14 cellular contexts compared by ENCODE assay signal in the genomic region with DNA sequence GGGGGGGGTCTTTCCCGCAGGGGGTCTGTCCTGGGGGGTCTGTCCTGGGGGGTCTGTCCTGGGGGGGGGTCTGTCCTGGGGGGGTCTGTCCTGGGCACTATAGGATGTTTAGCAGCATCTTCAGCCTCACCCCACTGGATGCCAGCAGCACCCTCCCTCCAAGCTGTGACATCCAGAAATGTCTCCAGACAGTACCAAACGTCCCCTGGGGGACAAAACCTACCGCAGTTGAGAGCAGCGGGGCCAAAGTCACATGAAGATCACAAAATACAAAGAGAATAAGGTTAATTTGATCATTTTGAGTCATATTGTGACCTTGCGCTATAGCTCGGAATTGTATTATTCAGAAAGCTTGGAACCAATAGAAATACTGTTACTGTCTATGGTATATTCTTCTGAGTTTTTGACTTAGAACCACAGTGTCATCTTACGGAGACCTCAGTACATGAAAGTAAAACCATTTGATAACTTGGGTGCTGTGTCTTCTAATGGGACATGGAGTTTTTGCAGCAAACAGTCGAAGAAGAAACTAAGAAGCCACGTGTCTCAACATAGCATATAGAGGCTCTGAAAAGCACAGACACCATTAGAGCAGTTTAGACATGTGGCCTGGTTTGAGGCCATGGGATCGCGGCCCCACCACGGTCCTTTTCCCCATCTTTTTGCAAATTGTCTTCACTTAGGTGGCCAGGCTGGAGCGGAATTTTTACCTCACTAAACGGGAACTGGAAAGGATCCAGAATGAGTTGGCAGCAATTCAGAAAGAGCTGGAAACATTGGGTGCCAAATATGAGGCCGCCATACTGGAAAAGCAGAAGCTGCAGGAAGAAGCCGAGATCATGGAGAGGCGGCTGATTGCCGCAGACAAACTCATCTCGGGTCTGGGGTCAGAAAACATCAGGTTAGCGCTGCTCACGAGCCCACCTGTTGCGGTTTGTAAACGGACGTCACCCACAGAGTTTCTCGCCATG. TPM values are rescaled to one million over a fixed set of nuclear protein-coding genes. Genes with fewer than 3 reads are reported as not detected.
A peak's percentile ranks its signal among the peaks of the same experiment; 100 is the strongest.
DNase-seq lines count a peak whose midpoint lies in the region; ATAC-seq, FAIRE-seq and TF ChIP-seq lines count a peak whose summit lies in the region.
"Had no signal": no experiment of that assay in that cellular context is flagged by ENCODE, and none has a peak within 500 bp of the region (broad histone marks: within the 10 kb centered on the region; RNA-seq: fewer than 3 reads in every experiment).

No MANE protein-coding gene starts in this region.

- no peak overlapping the region for H3K23ac ChIP-seq in H9 (ENCODE audit: insufficient read length, low read depth, low read length)

- H2BK12ac ChIP-seq in H9 (ENCODE audit: insufficient read length, low read depth, low read length): no peak overlapping the region

- no peak overlapping the region for H3K14ac ChIP-seq in H9 (ENCODE audit: insufficient read depth, low read length)

- no peaks in the 10 kb centered on the region for H3K9me3 ChIP-seq in H9 (ENCODE audit: control insufficient read depth, low read depth, low read length)

- TF ChIP-seq CTCF in type B pancreatic cell (conservative IDR thresholded peaks at IDR 0.05) (no peak), H9 (conservative IDR thresholded peaks at IDR 0.05) (no peak)

- H2BK5ac ChIP-seq in H9 (ENCODE audit: insufficient read length, low read length): no peak overlapping the region

- no peaks in the 10 kb centered on the region for H3K9me3 Mint-ChIP-seq in activated T-cell treated with anti-CD3 and anti-CD28 coated beads, Interleukin-2, amount 50 U/mL, for 24 hours
- no peaks in the 10 kb centered on the region for H3K9me3 Mint-ChIP-seq in activated naive CD8-positive, alpha-beta T cell treated with anti-CD3 and anti-CD28 coated beads, Interleukin-2, amount 10 ng/mL, durations not matched to agents 7 days and 5 days
- H3K9me3 Mint-ChIP-seq in type B pancreatic cell: no peaks in the 10 kb centered on the region
- peaks cover 13 to 14% of the 10 kb centered on the region in 2 experiments for H3K9me3 Mint-ChIP-seq in H9
- no peaks in the 10 kb centered on the region for H3K9me3 Mint-ChIP-seq in activated T-helper 17 cell treated with anti-CD3 and anti-CD28 coated beads, Interleukin-2, amount 50 U/mL, for 72 hours

- no peak overlapping the region for H3K9ac ChIP-seq in H9 (ENCODE audit: extremely low read depth, insufficient read length, low read length)
- H3K9ac ChIP-seq: parathyroid adenoma had no signal

- no peaks in the 10 kb centered on the region for H3K23me2 ChIP-seq in H9 (ENCODE audit: insufficient read length, low read depth, low read length, poor library complexity, severe bottlenecking)

- H4K91ac ChIP-seq in H9 (ENCODE audit: insufficient read length, low read depth, low read length): no peak overlapping the region

- no peaks in the 10 kb centered on the region for H3K79me1 ChIP-seq in H9 (ENCODE audit: insufficient read depth, low read depth, low read length, poor library complexity, severe bottlenecking)

- H3K79me2 ChIP-seq in H9 (ENCODE audit: insufficient read depth, low read length): no peaks in the 10 kb centered on the region
- H3K79me2 ChIP-seq: parathyroid adenoma had no signal

- H2BK120ac ChIP-seq in H9 (ENCODE audit: low read depth, low read length, poor library complexity, severe bottlenecking): no peak overlapping the region

- no peak overlapping the region for H3K56ac ChIP-seq in H9 (ENCODE audit: insufficient read length, low read depth, low read length)

- no peaks in the 10 kb centered on the region for H3K27me3 Mint-ChIP-seq in activated T-cell treated with anti-CD3 and anti-CD28 coated beads, Interleukin-2, amount 50 U/mL, for 24 hours
- H3K27me3 Mint-ChIP-seq in activated naive CD8-positive, alpha-beta T cell treated with anti-CD3 and anti-CD28 coated beads, Interleukin-2, amount 10 ng/mL, durations not matched to agents 7 days and 5 days: no peaks in the 10 kb centered on the region
- H3K27me3 Mint-ChIP-seq in type B pancreatic cell (peaks cover 23% of the 10 kb centered on the region), H9 (ENCODE audit: low read depth) (peaks cover 77% of the 10 kb centered on the region)
- H3K27me3 Mint-ChIP-seq in activated T-helper 17 cell treated with anti-CD3 and anti-CD28 coated beads, Interleukin-2, amount 50 U/mL, for 72 hours: no peaks in the 10 kb centered on the region

- no peak overlapping the region for H2AK5ac ChIP-seq in H9 (ENCODE audit: insufficient read length, low read length)

- no peak overlapping the region for H4K8ac ChIP-seq in H9 (replicated peaks; ENCODE audit: insufficient read length, low read depth, low read length)

- no peak overlapping the region for H2AFZ ChIP-seq in H9 (ENCODE audit: low read length)
- H2AFZ ChIP-seq: parathyroid adenoma had no signal

- no peaks in the 10 kb centered on the region; the same call in 1 of the 2 replicates for H3K27me3 ChIP-seq in H9 (ENCODE audit: insufficient read depth, low read length)

- H3K27ac Mint-ChIP-seq in activated T-cell treated with anti-CD3 and anti-CD28 coated beads, Interleukin-2, amount 50 U/mL, for 24 hours: peak overlapping the region; percentile 65
- no peak overlapping the region for H3K27ac Mint-ChIP-seq in activated naive CD8-positive, alpha-beta T cell treated with anti-CD3 and anti-CD28 coated beads, Interleukin-2, amount 10 ng/mL, durations not matched to agents 7 days and 5 days
- peak overlapping the region; percentile 87 for H3K27ac Mint-ChIP-seq in type B pancreatic cell
- no peak overlapping the region for H3K27ac Mint-ChIP-seq in H9
- no peak overlapping the region for H3K27ac Mint-ChIP-seq in activated T-helper 17 cell treated with anti-CD3 and anti-CD28 coated beads, Interleukin-2, amount 50 U/mL, for 72 hours

- H3K36me3 Mint-ChIP-seq in activated T-cell treated with anti-CD3 and anti-CD28 coated beads, Interleukin-2, amount 50 U/mL, for 24 hours (ENCODE audit: low read depth): no peaks in the 10 kb centered on the region
- no peaks in the 10 kb centered on the region for H3K36me3 Mint-ChIP-seq in activated naive CD8-positive, alpha-beta T cell treated with anti-CD3 and anti-CD28 coated beads, Interleukin-2, amount 10 ng/mL, durations not matched to agents 7 days and 5 days
- H3K36me3 Mint-ChIP-seq in type B pancreatic cell (no peaks in the 10 kb centered on the region), H9 (ENCODE audit: insufficient read depth in 1 of 3, low read depth in 3 of 3) (peaks cover 0 to 8% (median 4%) of the 10 kb centered on the region in 3 experiments; a peak in 3 of 7 replicates)
- H3K36me3 Mint-ChIP-seq in activated T-helper 17 cell treated with anti-CD3 and anti-CD28 coated beads, Interleukin-2, amount 50 U/mL, for 72 hours (ENCODE audit: low read depth): no peaks in the 10 kb centered on the region

- H3K18ac ChIP-seq in H9 (ENCODE audit: insufficient read length, low read depth, low read length): no peak overlapping the region

- H3K4me1 Mint-ChIP-seq in activated T-cell treated with anti-CD3 and anti-CD28 coated beads, Interleukin-2, amount 50 U/mL, for 24 hours (ENCODE audit: low read depth): peaks cover 22% of the 10 kb centered on the region
- H3K4me1 Mint-ChIP-seq in activated naive CD8-positive, alpha-beta T cell treated with anti-CD3 and anti-CD28 coated beads, Interleukin-2, amount 10 ng/mL, durations not matched to agents 7 days and 5 days: peaks cover 3% of the 10 kb centered on the region
- H3K4me1 Mint-ChIP-seq in type B pancreatic cell (ENCODE audit: unreplicated experiment): peaks cover 12% of the 10 kb centered on the region
- H3K4me1 Mint-ChIP-seq in H9: peaks cover 0 to 13% of the 10 kb centered on the region in 2 experiments; a peak in 3 of 4 replicates
- H3K4me1 Mint-ChIP-seq in activated T-helper 17 cell treated with anti-CD3 and anti-CD28 coated beads, Interleukin-2, amount 50 U/mL, for 72 hours: peaks cover 7% of the 10 kb centered on the region

- no peaks in the 10 kb centered on the region for H3K4me1 ChIP-seq in H9 (ENCODE audit: insufficient read depth, low read length)
- H3K4me1 ChIP-seq: parathyroid adenoma had no signal

- ATAC-seq in activated naive CD8-positive, alpha-beta T cell treated with anti-CD3 and anti-CD28 coated beads, Interleukin-2, amount 10 ng/mL, durations not matched to agents 7 days and 5 days (ENCODE audit: low read depth): peak; percentile 16
- no peak for ATAC-seq in activated T-helper 17 cell treated with anti-CD3 and anti-CD28 coated beads, Interleukin-2, amount 50 U/mL, for 72 hours (replicated peaks)

- H2BK15ac ChIP-seq in H9 (ENCODE audit: low read depth, low read length): no peak overlapping the region

- no peaks in the 10 kb centered on the region for H4K20me1 ChIP-seq in H9 (ENCODE audit: control insufficient read depth, insufficient read depth, insufficient read length)

- no peak for DNase-seq in activated T-cell treated with anti-CD3 and anti-CD28 coated beads, Interleukin-2, amount 50 U/mL, for 24 hours
- DNase-seq in activated T-cell treated with anti-CD3 and anti-CD28 coated beads for 4 hours: no peak
- peak; percentile 75 for DNase-seq in NCI-H1105 treated with DMSO at 0.1 percent for 48 hours (lab: John Stamatoyannopoulos, UW)
- DNase-seq in activated naive CD8-positive, alpha-beta T cell treated with anti-CD3 and anti-CD28 coated beads, Interleukin-2, amount 10 ng/mL, durations not matched to agents 7 days and 5 days: no peak
- no peak for DNase-seq in type B pancreatic cell (ENCODE audit: extremely low spot score, unreplicated experiment)
- DNase-seq in H9: no peak
- DNase-seq in RCC 7860 (ENCODE audit: low spot score): no peak
- DNase-seq: activated CD4-positive, alpha-beta T cell treated with anti-CD3 and anti-CD28 coated beads for 1 hour; activated effector memory CD4-positive, alpha-beta T cell treated with anti-CD3 and anti-CD28 coated beads, Interleukin-2, amount 50 U/mL, for 16 hours; NCI-H524; SIG-M5; stimulated activated CD4-positive, alpha-beta T cell treated with anti-CD3 and anti-CD28 coated beads, Interleukin-2, amount 100 ng/mL, for 24 hours had no signal

- H2BK20ac ChIP-seq in H9 (ENCODE audit: low read depth, low read length, poor library complexity, severe bottlenecking): no peak overlapping the region

- no peak overlapping the region for H4K5ac ChIP-seq in H9 (ENCODE audit: insufficient read length, low read depth, low read length)

- H3K4me2 ChIP-seq in H9 (ENCODE audit: insufficient read depth, insufficient read length, low read length): no peak overlapping the region

- H3T11ph ChIP-seq in H9 (ENCODE audit: low read length): no peak overlapping the region

- no peak overlapping the region for H3K4me3 Mint-ChIP-seq in activated T-cell treated with anti-CD3 and anti-CD28 coated beads, Interleukin-2, amount 50 U/mL, for 24 hours
- no peak overlapping the region for H3K4me3 Mint-ChIP-seq in activated naive CD8-positive, alpha-beta T cell treated with anti-CD3 and anti-CD28 coated beads, Interleukin-2, amount 10 ng/mL, durations not matched to agents 7 days and 5 days
- H3K4me3 Mint-ChIP-seq in type B pancreatic cell: peak overlapping the region; percentile 69
- peak overlapping the region in 1 of 2 experiments; percentile 54; a peak in 1 of 5 replicates for H3K4me3 Mint-ChIP-seq in H9
- H3K4me3 Mint-ChIP-seq in activated T-helper 17 cell treated with anti-CD3 and anti-CD28 coated beads, Interleukin-2, amount 50 U/mL, for 72 hours: no peak overlapping the region

- no CpG with 5 or more reads among the region's 25 CpGs for WGBS in H9 (ENCODE audit: extremely low coverage, insufficient read length, low lambda C conversion rate)

- no peak overlapping the region for H3K27ac ChIP-seq in H9 (ENCODE audit: insufficient read length, low read depth, low read length)
- H3K27ac ChIP-seq: parathyroid adenoma had no signal

- POLR2A ChIA-PET in activated naive CD8-positive, alpha-beta T cell treated with anti-CD3 and anti-CD28 coated beads, Interleukin-2, amount 10 ng/mL, durations not matched to agents 7 days and 5 days (lab: Charles Lee): no interaction called here

- FAIRE-seq in RCC 7860 (lab: Jason Lieb, UNC): no peak

- H3K4ac ChIP-seq in H9 (ENCODE audit: low read depth, low read length): no peak overlapping the region

RNA-seq across cellular contexts. Expression of a gene that starts 59.9 kb away (rescaled TPM):
- total RNA-seq in activated naive CD8-positive, alpha-beta T cell treated with anti-CD3 and anti-CD28 coated beads, Interleukin-2, amount 10 ng/mL, durations not matched to agents 7 days and 5 days: 10 to 100 TPM; 25.4 to 26.4 TPM
- total RNA-seq in type B pancreatic cell (ENCODE audit: low replicate concordance): 22.4 and 22.9 TPM in 2 replicates
- total RNA-seq in H9 (2021): 1.0 and 1.3 TPM in 2 replicates
- 10 to 100 TPM; 19.2 to 19.4 TPM for total RNA-seq in activated T-helper 17 cell treated with anti-CD3 and anti-CD28 coated beads, Interleukin-2, amount 50 U/mL, for 72 hours

Comparison
In these comparisons a context has a peak if more than half of its experiments do, and no peak if none do; other contexts are left out.
1. H3K27ac Mint-ChIP-seq: peak in activated T-cell treated with anti-CD3 and anti-CD28 coated beads, Interleukin-2, amount 50 U/mL, for 24 hours (single experiment) and type B pancreatic cell (single experiment); none in activated naive CD8-positive, alpha-beta T cell treated with anti-CD3 and anti-CD28 coated beads, Interleukin-2, amount 10 ng/mL, durations not matched to agents 7 days and 5 days (single experiment), H9 (0 of 3) and activated T-helper 17 cell treated with anti-CD3 and anti-CD28 coated beads, Interleukin-2, amount 50 U/mL, for 72 hours (single experiment).